26 cellular contexts compared by ENCODE assay signal in the genomic region with DNA sequence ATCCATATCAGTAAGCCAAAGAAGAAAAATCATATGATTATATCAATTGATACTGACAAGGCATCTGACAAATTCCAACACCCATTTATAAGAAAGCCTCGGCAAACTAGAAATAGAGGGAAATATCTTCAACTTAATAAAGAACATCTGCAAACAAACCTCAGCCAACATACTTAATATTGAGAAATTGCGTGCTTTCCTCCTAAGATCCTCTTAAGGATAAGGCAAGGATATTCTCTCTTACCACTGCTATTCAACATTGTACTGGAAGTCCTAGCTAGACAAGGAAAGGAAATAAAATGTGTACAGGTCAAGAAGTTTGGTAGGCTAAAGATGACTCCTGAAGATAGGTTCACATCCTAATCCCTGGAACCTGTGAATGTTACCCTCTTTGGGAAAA.
"Had no signal": no experiment of that assay in that cellular context is flagged by ENCODE, and none has a peak within 500 bp of the region (broad histone marks: within the 10 kb centered on the region; RNA-seq: fewer than 3 reads in every experiment).

No MANE protein-coding gene starts in this region.

- DNase-seq: activated B cell treated with CpG ODN at 0.5 μM for 24 hours; activated CD4-positive, alpha-beta T cell treated with anti-CD3 and anti-CD28 coated beads for 36 hours; activated CD4-positive, alpha-beta T cell treated with anti-CD3 and anti-CD28 coated beads, Interleukin-2, amount 50 U/mL, for 4 hours; activated CD8-positive, alpha-beta memory T cell treated with anti-CD3 and anti-CD28 coated beads for 24 hours; activated CD8-positive, alpha-beta memory T cell treated with anti-CD3 and anti-CD28 coated beads, Interleukin-2, amount 50 U/mL, for 4 hours; activated T-cell treated with anti-CD3 and anti-CD28 coated beads, Interleukin-2, amount 50 U/mL, for 24 hours; adrenal gland; brain microvascular endothelial cell; caudate nucleus; effector memory CD4-positive, alpha-beta T cell; foreskin keratinocyte; kidney; natural killer cell; pancreas; psoas muscle; stimulated activated CD4-positive, alpha-beta T cell treated with anti-CD3 and anti-CD28 coated beads, Interleukin-4, amount 100 ng/mL, for 24 hours; substantia nigra; T-helper 17 cell; thyroid gland had no signal

- H3K9me3 ChIP-seq: adrenal gland, ascending aorta, neutrophil, pancreas, psoas muscle, right atrium auricular region, thyroid gland had no signal

- H3K27ac Mint-ChIP-seq: activated B cell treated with CpG ODN at 0.5 μM for 24 hours; activated CD4-positive, alpha-beta T cell treated with anti-CD3 and anti-CD28 coated beads for 36 hours; activated naive CD4-positive, alpha-beta T cell treated with anti-CD3 and anti-CD28 coated beads, Interleukin-2, amount 50 U/mL, for 72 hours; activated T-cell treated with anti-CD3 and anti-CD28 coated beads, Interleukin-2, amount 50 U/mL, for 24 hours; activated T-helper 17 cell treated with anti-CD3 and anti-CD28 coated beads, Interleukin-2, amount 50 U/mL, for 72 hours; natural killer cell; stimulated activated naive CD8-positive, alpha-beta T cell treated with anti-CD3 and anti-CD28 coated beads, Interleukin-15, Interleukin-2, amounts not matched to agents 100 ng/mL and 50 ng/mL, for 24 hours; T-helper 17 cell had no signal

- H3K36me3 ChIP-seq: adrenal gland, brain microvascular endothelial cell, neutrophil, pancreas, right atrium auricular region, thyroid gland had no signal

- H3K27ac ChIP-seq: adrenal gland, ascending aorta, brain microvascular endothelial cell, foreskin keratinocyte, neutrophil, pancreas, psoas muscle, right atrium auricular region, thyroid gland had no signal

- H3K4me1 Mint-ChIP-seq: activated B cell treated with CpG ODN at 0.5 μM for 24 hours; activated CD4-positive, alpha-beta T cell treated with anti-CD3 and anti-CD28 coated beads for 36 hours; activated T-helper 17 cell treated with anti-CD3 and anti-CD28 coated beads, Interleukin-2, amount 50 U/mL, for 72 hours; natural killer cell; T-helper 17 cell had no signal

- H3K4me3 ChIP-seq: adrenal gland, ascending aorta, lung, pancreas, psoas muscle, right atrium auricular region, thyroid gland had no signal

- ATAC-seq: activated CD4-positive, alpha-beta T cell treated with anti-CD3 and anti-CD28 coated beads for 36 hours; activated naive CD4-positive, alpha-beta T cell treated with anti-CD3 and anti-CD28 coated beads, Interleukin-2, amount 50 U/mL, for 72 hours; activated T-helper 17 cell treated with anti-CD3 and anti-CD28 coated beads, Interleukin-2, amount 50 U/mL, for 72 hours; foreskin keratinocyte; natural killer cell; pancreas; psoas muscle; T-helper 17 cell had no signal

- H3K27me3 ChIP-seq: adrenal gland, ascending aorta, brain microvascular endothelial cell, foreskin keratinocyte, neutrophil, pancreas, right atrium auricular region, thyroid gland had no signal

- H3K4me3 Mint-ChIP-seq: activated B cell treated with CpG ODN at 0.5 μM for 24 hours; activated CD4-positive, alpha-beta T cell treated with anti-CD3 and anti-CD28 coated beads for 36 hours; activated T-cell treated with anti-CD3 and anti-CD28 coated beads, Interleukin-2, amount 50 U/mL, for 24 hours; activated T-helper 17 cell treated with anti-CD3 and anti-CD28 coated beads, Interleukin-2, amount 50 U/mL, for 72 hours; natural killer cell; stimulated activated naive CD8-positive, alpha-beta T cell treated with anti-CD3 and anti-CD28 coated beads, Interleukin-15, Interleukin-2, amounts not matched to agents 100 ng/mL and 50 ng/mL, for 24 hours; T-helper 17 cell had no signal

- H3K4me1 ChIP-seq: adrenal gland, ascending aorta, foreskin keratinocyte, psoas muscle, right atrium auricular region, thyroid gland had no signal

- H3K27me3 Mint-ChIP-seq: activated B cell treated with CpG ODN at 0.5 μM for 24 hours; activated CD4-positive, alpha-beta T cell treated with anti-CD3 and anti-CD28 coated beads for 36 hours; activated T-cell treated with anti-CD3 and anti-CD28 coated beads, Interleukin-2, amount 50 U/mL, for 24 hours; activated T-helper 17 cell treated with anti-CD3 and anti-CD28 coated beads, Interleukin-2, amount 50 U/mL, for 72 hours; stimulated activated naive CD8-positive, alpha-beta T cell treated with anti-CD3 and anti-CD28 coated beads, Interleukin-15, Interleukin-2, amounts not matched to agents 100 ng/mL and 50 ng/mL, for 24 hours; T-helper 17 cell had no signal
